Comparison of ENCODE assay signal across 19 cellular contexts in genomic region chr7:27947581-27948278, GRCh38.
A peak's percentile ranks its signal among the peaks of the same experiment; 100 is the strongest.
DNase-seq lines count a peak whose midpoint lies in the region; ATAC-seq, FAIRE-seq and TF ChIP-seq lines count a peak whose summit lies in the region.
"Had no signal": no experiment of that assay in that cellular context is flagged by ENCODE, and none has a peak within 500 bp of the region (broad histone marks: within the 10 kb centered on the region; RNA-seq: fewer than 3 reads in every experiment).

No MANE protein-coding gene starts in this region.

- H2AFZ ChIP-seq in SK-N-SH (ENCODE audit: low read depth) (no peak overlapping the region), astrocyte (ENCODE audit: low read depth, low read length) (no peak overlapping the region)
- H2AFZ ChIP-seq: GM23338, neural progenitor cell had no signal

- H3K9me2 ChIP-seq in SK-N-SH, result no peaks in the 10 kb centered on the region

- H4K20me1 ChIP-seq in SK-N-SH (ENCODE audit: insufficient read depth), result no peaks in the 10 kb centered on the region
- peaks cover 14% of the 10 kb centered on the region for H4K20me1 ChIP-seq in astrocyte (ENCODE audit: insufficient read depth, low read length)

- H3K4me2 ChIP-seq in SK-N-SH (no peak overlapping the region), astrocyte (ENCODE audit: low read length) (no peak overlapping the region)
- H3K4me2 ChIP-seq: GM23338, KMS-11, neural progenitor cell had no signal

- H3K27ac ChIP-seq in SK-N-SH (ENCODE audit: low read depth in 2 of 2, low read length in 1 of 2), result no peak overlapping the region
- no peak overlapping the region for H3K27ac ChIP-seq in astrocyte (ENCODE audit: low read depth, low read length)
- peak overlapping the region; percentile 4 for H3K27ac ChIP-seq in substantia nigra (ENCODE audit: low read depth, low read length, poor library complexity, severe bottlenecking)
- H3K27ac ChIP-seq in right lobe of liver, result no peak overlapping the region
- H3K27ac ChIP-seq: KMS-11, neural progenitor cell, right atrium auricular region had no signal

- no peak for TF ChIP-seq POLR2A in right lobe of liver (IDR thresholded peaks at IDR 0.05)

- TF ChIP-seq CTCF in SK-N-SH (IDR thresholded peaks at IDR 0.05), result no peak
- TF ChIP-seq CTCF in astrocyte (IDR thresholded peaks at IDR 0.05; ENCODE audit: insufficient read depth, low read depth, low read length), result no peak
- no peak for TF ChIP-seq CTCF in right lobe of liver (IDR thresholded peaks at IDR 0.05)
- no peak for TF ChIP-seq CTCF in Calu3 (IDR thresholded peaks at IDR 0.05; ENCODE audit: unreplicated experiment)

- ATAC-seq in SK-N-SH treated with all-trans-retinoic acid at 6 μM for 48 hours (peak; percentile 70), right lobe of liver (no peak)
- ATAC-seq: activated T-cell treated with anti-CD3 and anti-CD28 coated beads, Interleukin-2, amount 50 U/mL, for 4 hours; effector memory CD8-positive, alpha-beta T cell; GM23338 had no signal

- H3K79me2 ChIP-seq in SK-N-SH (ENCODE audit: insufficient read depth), result no peaks in the 10 kb centered on the region
- H3K79me2 ChIP-seq in astrocyte (ENCODE audit: insufficient read depth, low read length), result no peaks in the 10 kb centered on the region

- peaks cover 4% of the 10 kb centered on the region for H3K36me3 Mint-ChIP-seq in astrocyte (ENCODE audit: low read depth, unreplicated experiment)
- no peaks in the 10 kb centered on the region for H3K36me3 Mint-ChIP-seq in Calu3 (ENCODE audit: insufficient read depth, unreplicated experiment)
- H3K36me3 Mint-ChIP-seq: neural progenitor cell had no signal

- H3K27me3 Mint-ChIP-seq in astrocyte (ENCODE audit: low read depth, unreplicated experiment) (no peaks in the 10 kb centered on the region), Calu3 (ENCODE audit: unreplicated experiment) (no peaks in the 10 kb centered on the region)
- H3K27me3 Mint-ChIP-seq: effector memory CD8-positive, alpha-beta T cell had no signal

- H3K27ac Mint-ChIP-seq in astrocyte (ENCODE audit: unreplicated experiment), result no peak overlapping the region
- H3K27ac Mint-ChIP-seq in Calu3 (ENCODE audit: unreplicated experiment), result no peak overlapping the region
- H3K27ac Mint-ChIP-seq: activated naive CD8-positive, alpha-beta T cell treated with anti-CD3 and anti-CD28 coated beads for 36 hours; GM23338; neural progenitor cell had no signal

- H3K4me1 ChIP-seq in SK-N-SH (ENCODE audit: control insufficient read depth in 1 of 2, insufficient read depth in 2 of 2, low read depth in 1 of 2, low read length in 1 of 2) (peaks cover 0 to 1% of the 10 kb centered on the region in 2 experiments; a peak in 2 of 4 replicates), astrocyte (ENCODE audit: insufficient read depth, low read length) (no peaks in the 10 kb centered on the region), right lobe of liver (no peaks in the 10 kb centered on the region)
- H3K4me1 ChIP-seq: neural progenitor cell had no signal

- H3K36me3 ChIP-seq in SK-N-SH (replicated peaks in 1 of 2; ENCODE audit: control insufficient read depth in 1 of 2, insufficient read depth in 2 of 2, low read length in 1 of 2), result no peaks in the 10 kb centered on the region
- H3K36me3 ChIP-seq in astrocyte (ENCODE audit: insufficient read depth, low read length), result no peaks in the 10 kb centered on the region
- H3K36me3 ChIP-seq in right lobe of liver, result no peaks in the 10 kb centered on the region
- H3K36me3 ChIP-seq: neural progenitor cell, right atrium auricular region had no signal

- H3K4me3 ChIP-seq in SK-N-SH (ENCODE audit: low read depth in 2 of 2, low read length in 1 of 2) (no peak overlapping the region), astrocyte (ENCODE audit: insufficient read depth, low read depth, low read length) (no peak overlapping the region), right lobe of liver (no peak overlapping the region)
- H3K4me3 ChIP-seq: GM23338, lung, neural progenitor cell, right atrium auricular region had no signal

- DNase-seq in SK-N-SH, result no peak
- peak; percentile 36 for DNase-seq in astrocyte (ENCODE audit: low read depth)
- DNase-seq in iris pigment epithelial cell (ENCODE audit: low read depth), result peak; percentile 67
- peak in 35 of 49 donors; percentile 12 to 74 (median 41) for DNase-seq in substantia nigra (lab: John Stamatoyannopoulos, UW)
- DNase-seq in effector CD4-positive, alpha-beta T cell, result no peak
- DNase-seq in right lobe of liver, result no peak
- no peak for DNase-seq in Calu3
- DNase-seq: activated CD4-positive, alpha-beta T cell treated with anti-CD3 and anti-CD28 coated beads, Interleukin-2, amount 50 U/mL, for 1 hour; activated naive CD8-positive, alpha-beta T cell treated with anti-CD3 and anti-CD28 coated beads for 36 hours; activated T-cell treated with anti-CD3 and anti-CD28 coated beads, Interleukin-2, amount 50 U/mL, for 4 hours; effector memory CD8-positive, alpha-beta T cell; SIG-M5; stimulated activated CD4-positive, alpha-beta T cell treated with anti-CD3 and anti-CD28 coated beads, Interleukin-1b, Interleukin-23, amount 100 ng/mL, for 48 hours had no signal

- intact Hi-C loops in right lobe of liver (cut with DNase I) (no loop called here), Calu3 (cut with micrococcal nuclease; ENCODE audit: unreplicated experiment) (no loop called here)

- H3K27me3 ChIP-seq in SK-N-SH (ENCODE audit: insufficient read depth) (no peaks in the 10 kb centered on the region), astrocyte (ENCODE audit: insufficient read depth, low read length) (no peaks in the 10 kb centered on the region), right lobe of liver (no peaks in the 10 kb centered on the region)
- H3K27me3 ChIP-seq: neural progenitor cell, right atrium auricular region had no signal

- H3K9ac ChIP-seq in SK-N-SH, result no peak overlapping the region
- no peak overlapping the region for H3K9ac ChIP-seq in astrocyte (ENCODE audit: low read length)
- H3K9ac ChIP-seq: KMS-11, neural progenitor cell had no signal

- no peak for TF ChIP-seq RAD21 in SK-N-SH (IDR thresholded peaks at IDR 0.05; ENCODE audit: low read length)

- H3K9me3 Mint-ChIP-seq in astrocyte (ENCODE audit: unreplicated experiment), result no peaks in the 10 kb centered on the region
- no peaks in the 10 kb centered on the region for H3K9me3 Mint-ChIP-seq in Calu3 (ENCODE audit: low read depth, unreplicated experiment)
- H3K9me3 Mint-ChIP-seq: activated naive CD8-positive, alpha-beta T cell treated with anti-CD3 and anti-CD28 coated beads for 36 hours; activated T-cell treated with anti-CD3 and anti-CD28 coated beads, Interleukin-2, amount 50 U/mL, for 4 hours; effector memory CD8-positive, alpha-beta T cell; GM23338; neural progenitor cell had no signal

- no peaks in the 10 kb centered on the region for H3F3A ChIP-seq in SK-N-SH (replicated peaks; ENCODE audit: insufficient read depth)

- peaks cover 20% of the 10 kb centered on the region for H3K4me1 Mint-ChIP-seq in astrocyte (ENCODE audit: low read depth, unreplicated experiment)
- H3K4me1 Mint-ChIP-seq in Calu3 (ENCODE audit: low read depth, unreplicated experiment), result no peaks in the 10 kb centered on the region

- no peak for FAIRE-seq in astrocyte (lab: Jason Lieb, UNC)

- POLR2A ChIA-PET in SK-N-SH (lab: Yijun Ruan, JAX), result no interaction called here

- H3K9me3 ChIP-seq in SK-N-SH (no peaks in the 10 kb centered on the region), astrocyte (ENCODE audit: insufficient read depth, low read depth, low read length) (no peaks in the 10 kb centered on the region), right lobe of liver (no peaks in the 10 kb centered on the region)
- H3K9me3 ChIP-seq: right atrium auricular region had no signal

- H3K4me3 Mint-ChIP-seq in astrocyte (ENCODE audit: unreplicated experiment), result no peak overlapping the region
- no peak overlapping the region for H3K4me3 Mint-ChIP-seq in Calu3 (ENCODE audit: low read depth, unreplicated experiment)
- H3K4me3 Mint-ChIP-seq: activated naive CD8-positive, alpha-beta T cell treated with anti-CD3 and anti-CD28 coated beads for 36 hours; activated T-cell treated with anti-CD3 and anti-CD28 coated beads, Interleukin-2, amount 50 U/mL, for 4 hours; effector memory CD8-positive, alpha-beta T cell; GM23338; neural progenitor cell had no signal

- TF ChIP-seq EP300 in SK-N-SH (IDR thresholded peaks at IDR 0.05; ENCODE audit: borderline replicate concordance in 1 of 2, low read depth in 1 of 2, low read length in 1 of 2), result no peak

- CTCF ChIA-PET in SK-N-SH (lab: Yijun Ruan, JAX), result no interaction called here
- CTCF ChIA-PET in Calu3 (lab: Charles Lee), result no interaction called here

- BruUV-seq in Calu3 (replicated peaks; lab: Mats Ljungman, UMichigan), result no TSS peak

- WGBS in SK-N-SH (ENCODE audit: low lambda C conversion rate), result 57% methylated on average over 7 of the region's 7 CpGs
- 79% methylated on average over 6 of the region's 7 CpGs for WGBS in right lobe of liver (ENCODE audit: insufficient coverage, low coverage, low lambda C conversion rate, missing lambda C conversion rate)

TF ChIP-seq in SK-N-SH treated with all-trans-retinoic acid at 6 μM for 48 hours, 23 proteins besides CTCF, POLR2A, EP300 and RAD21 (continues in another document):
- TF ChIP-seq ZFP30 (CRISPR knock-in tag; IDR thresholded peaks at IDR 0.05) (no peak), CREB5 (CRISPR knock-in tag; IDR thresholded peaks at IDR 0.05; ENCODE audit: low read depth) (no peak), PPARA (CRISPR knock-in tag; IDR thresholded peaks at IDR 0.05; ENCODE audit: borderline replicate concordance) (no peak)

TF ChIP-seq in SK-N-SH, 30 proteins besides CTCF, POLR2A, EP300 and RAD21 (continues in another document):
- no peak for TF ChIP-seq FOXJ3 (CRISPR knock-in tag; IDR thresholded peaks at IDR 0.05)

Comparison
In these comparisons a context has a peak if more than half of its experiments do, and no peak if none do; other contexts are left out.
1. DNase-seq: peak in astrocyte (single experiment), iris pigment epithelial cell (single experiment) and substantia nigra (35 of 49); none in SK-N-SH (single experiment), effector CD4-positive, alpha-beta T cell (single experiment), right lobe of liver (0 of 3) and Calu3 (single experiment).